In genomic region chr21:36565616-36566015, GRCh38 we compare ENCODE assay signal across 20 cellular contexts.
"Had no signal": no experiment of that assay in that cellular context is flagged by ENCODE, and none has a peak within 500 bp of the region (broad histone marks: within the 10 kb centered on the region; RNA-seq: fewer than 3 reads in every experiment).

No MANE protein-coding gene starts in this region.

- H3K9ac ChIP-seq: KMS-11 had no signal

- H3K4me3 ChIP-seq: K562, PC-9, Peyer's patch, SJCRH30 had no signal

- H3K27ac ChIP-seq: HL-60, KMS-11, PC-9, Peyer's patch, SJCRH30 had no signal

- DNase-seq: Kasumi-1, MM.1S, NCI-H1092 treated with DMSO at 0.1 percent for 48 hours, NCI-H1436, NCI-H187, NCI-H2029, NCI-H2171 treated with DMSO at 0.1 percent for 48 hours, NCI-H345, NCI-H526 treated with DMSO at 0.1 percent for 48 hours, NCI-H774, PC-9, Peyer's patch, SHP77 treated with DMSO at 0.1 percent for 48 hours, SJCRH30 had no signal

- H3K27ac Mint-ChIP-seq: IgD-negative memory B cell had no signal

- H3K36me3 Mint-ChIP-seq: IgD-negative memory B cell had no signal

- H3K4me1 Mint-ChIP-seq: IgD-negative memory B cell had no signal

- H3K4me3 Mint-ChIP-seq: IgD-negative memory B cell had no signal

- H3K27me3 ChIP-seq: Peyer's patch, SJCRH30 had no signal

- ATAC-seq: K562, Right ventricle myocardium inferior, SK-N-SH treated with all-trans-retinoic acid at 6 μM for 48 hours had no signal

- H3K9me3 ChIP-seq: Peyer's patch, SJCRH30 had no signal

- H2AFZ ChIP-seq: PC-9 had no signal

- H3K4me2 ChIP-seq: KMS-11, PC-9 had no signal

- H3K36me3 ChIP-seq: Peyer's patch, SJCRH30 had no signal

- H3K4me1 ChIP-seq: Peyer's patch, SJCRH30 had no signal
